In the genomic region with DNA sequence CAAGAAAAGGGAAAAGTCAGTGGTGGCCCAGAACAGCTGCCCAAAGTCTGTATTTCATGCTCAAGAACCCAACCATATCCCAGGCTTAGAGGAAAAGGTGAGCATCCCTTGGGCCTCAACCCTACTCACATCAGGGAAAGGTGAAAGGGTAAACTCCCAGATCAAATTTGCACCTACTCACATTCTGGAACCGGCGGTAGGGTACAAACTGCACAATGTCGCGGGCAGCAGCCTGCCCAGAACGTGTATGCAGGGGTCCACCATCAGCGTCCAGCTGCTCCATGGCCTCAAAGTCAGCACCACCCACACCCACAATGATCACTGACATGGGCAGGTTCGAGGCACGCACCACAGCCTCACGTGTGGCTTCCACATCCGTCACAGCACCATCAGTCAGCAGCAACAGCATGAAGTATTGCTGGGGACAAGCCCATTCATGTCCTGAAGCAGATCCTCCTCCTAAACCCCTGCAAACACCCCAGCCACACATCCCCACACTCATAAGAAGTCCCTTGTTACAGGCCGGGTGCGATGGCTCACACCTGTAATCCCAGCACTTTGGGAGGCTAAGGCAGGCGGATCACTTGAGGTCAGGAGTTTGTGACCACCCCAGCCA, we compare ENCODE assay signal across 18 cellular contexts. TPM values are rescaled to one million over a fixed set of nuclear protein-coding genes. Genes with fewer than 3 reads are reported as not detected.
DNase-seq lines count a peak whose midpoint lies in the region; ATAC-seq lines count a peak whose summit lies in the region.
"Had no signal": no experiment of that assay in that cellular context is flagged by ENCODE, and none has a peak within 500 bp of the region (broad histone marks: within the 10 kb centered on the region; RNA-seq: fewer than 3 reads in every experiment).

No MANE protein-coding gene starts in this region.

- DNase-seq in cardiac septum (ENCODE audit: low spot score) (peak; percentile 56), Right ventricle myocardium superior (no peak), epithelial cell of prostate (ENCODE audit: low read depth, low spot score) (peak; percentile 12), NCI-H345 (lab: John Stamatoyannopoulos, UW) (no peak)
- no peak for DNase-seq in activated CD8-positive, alpha-beta T cell treated with anti-CD3 and anti-CD28 coated beads, Interleukin-2, amount 10 ng/mL, durations not matched to agents 7 days and 5 days
- no peak for DNase-seq in stimulated activated CD4-positive, alpha-beta T cell treated with anti-CD3 and anti-CD28 coated beads, Interleukin-2, amount 100 ng/mL, for 48 hours
- no peak for DNase-seq in activated CD4-positive, CD25-positive, alpha-beta regulatory T cell (lab: John Stamatoyannopoulos, UW)
- DNase-seq: activated effector memory CD4-positive, alpha-beta T cell treated with Interleukin-2 at 50 U/mL for 16 hours; CD4-positive, alpha-beta memory T cell; DMS79; effector CD8-positive, alpha-beta T cell; KBM-7; left lung; MV-4-11; NCI-H2081; NCI-H524 treated with DMSO at 0.1 percent for 48 hours; spleen had no signal

- H3K27ac Mint-ChIP-seq in activated CD8-positive, alpha-beta T cell treated with anti-CD3 and anti-CD28 coated beads, Interleukin-2, amount 10 ng/mL, durations not matched to agents 7 days and 5 days = peak overlapping the region; percentile 39
- H3K27ac Mint-ChIP-seq: neural progenitor cell had no signal

- intact Hi-C loops in cardiac septum (cut with DNase I) = no loop called here
- intact Hi-C loops in Right ventricle myocardium superior (cut with DNase I) = no loop called here

- H3K27me3 Mint-ChIP-seq in activated CD8-positive, alpha-beta T cell treated with anti-CD3 and anti-CD28 coated beads, Interleukin-2, amount 10 ng/mL, durations not matched to agents 7 days and 5 days (ENCODE audit: low read depth) = no peaks in the 10 kb centered on the region
- H3K27me3 Mint-ChIP-seq: CD4-positive, alpha-beta memory T cell had no signal

- no peak for ATAC-seq in Right ventricle myocardium superior (ENCODE audit: poor library complexity)
- no peak for ATAC-seq in activated CD8-positive, alpha-beta T cell treated with anti-CD3 and anti-CD28 coated beads, Interleukin-2, amount 10 ng/mL, durations not matched to agents 7 days and 5 days

- no peak overlapping the region for H3K4me3 Mint-ChIP-seq in activated CD8-positive, alpha-beta T cell treated with anti-CD3 and anti-CD28 coated beads, Interleukin-2, amount 10 ng/mL, durations not matched to agents 7 days and 5 days
- H3K4me3 Mint-ChIP-seq: CD4-positive, alpha-beta memory T cell; neural progenitor cell had no signal

- H3K4me1 Mint-ChIP-seq in activated CD8-positive, alpha-beta T cell treated with anti-CD3 and anti-CD28 coated beads, Interleukin-2, amount 10 ng/mL, durations not matched to agents 7 days and 5 days (ENCODE audit: low read depth) = no peaks in the 10 kb centered on the region
- H3K4me1 Mint-ChIP-seq: neural progenitor cell had no signal

- peaks cover 46% of the 10 kb centered on the region for H3K36me3 Mint-ChIP-seq in activated CD8-positive, alpha-beta T cell treated with anti-CD3 and anti-CD28 coated beads, Interleukin-2, amount 10 ng/mL, durations not matched to agents 7 days and 5 days (ENCODE audit: low read depth)

- peak overlapping the region; percentile 44 for H3K27ac ChIP-seq in epithelial cell of prostate
- H3K27ac ChIP-seq: left lung, neural progenitor cell, spleen had no signal

- POLR2A ChIA-PET in activated CD8-positive, alpha-beta T cell treated with anti-CD3 and anti-CD28 coated beads, Interleukin-2, amount 10 ng/mL, durations not matched to agents 7 days and 5 days (lab: Charles Lee) = no interaction called here

- H3K9me3 Mint-ChIP-seq in activated CD8-positive, alpha-beta T cell treated with anti-CD3 and anti-CD28 coated beads, Interleukin-2, amount 10 ng/mL, durations not matched to agents 7 days and 5 days (ENCODE audit: insufficient read depth) = no peaks in the 10 kb centered on the region
- H3K9me3 Mint-ChIP-seq: CD4-positive, alpha-beta memory T cell; neural progenitor cell had no signal

- CTCF ChIA-PET in activated CD8-positive, alpha-beta T cell treated with anti-CD3 and anti-CD28 coated beads, Interleukin-2, amount 10 ng/mL, durations not matched to agents 7 days and 5 days (lab: Charles Lee) = no interaction called here

RNA-seq across cellular contexts. Expression of a gene that starts 10.9 kb away (rescaled TPM):
- 3.5 TPM for total RNA-seq in cardiac septum
- 2.3 TPM for total RNA-seq in Right ventricle myocardium superior
- 1 to 10 TPM; 2.6 to 5.0 TPM for total RNA-seq in activated CD8-positive, alpha-beta T cell treated with anti-CD3 and anti-CD28 coated beads, Interleukin-2, amount 10 ng/mL, durations not matched to agents 7 days and 5 days

RNA-seq across cellular contexts. Expression of a gene that starts 38.2 kb away (rescaled TPM):
- 77.9 TPM for total RNA-seq in cardiac septum
- total RNA-seq in Right ventricle myocardium superior = 60.6 TPM
- 100 to 1,000 TPM; 271 to 272 TPM for total RNA-seq in activated CD8-positive, alpha-beta T cell treated with anti-CD3 and anti-CD28 coated beads, Interleukin-2, amount 10 ng/mL, durations not matched to agents 7 days and 5 days

RNA-seq across cellular contexts. Expression of a gene that starts 38.2 kb away (rescaled TPM):
- total RNA-seq in cardiac septum (44.4 TPM), Right ventricle myocardium superior (45.3 TPM)
- 100 to 1,000 TPM; 112 to 119 TPM for total RNA-seq in activated CD8-positive, alpha-beta T cell treated with anti-CD3 and anti-CD28 coated beads, Interleukin-2, amount 10 ng/mL, durations not matched to agents 7 days and 5 days

Comparison
In these comparisons a context has a peak if more than half of its experiments do, and no peak if none do; other contexts are left out.
1. DNase-seq: peak in cardiac septum (single experiment) and epithelial cell of prostate (single experiment); none in Right ventricle myocardium superior (single experiment), activated CD8-positive, alpha-beta T cell treated with anti-CD3 and anti-CD28 coated beads, Interleukin-2, amount 10 ng/mL, durations not matched to agents 7 days and 5 days (single experiment), NCI-H345 (single experiment), stimulated activated CD4-positive, alpha-beta T cell treated with anti-CD3 and anti-CD28 coated beads, Interleukin-2, amount 100 ng/mL, for 48 hours (0 of 2) and activated CD4-positive, CD25-positive, alpha-beta regulatory T cell (0 of 4).